Comparison of ENCODE assay signal across 13 cellular contexts in the genomic region with DNA sequence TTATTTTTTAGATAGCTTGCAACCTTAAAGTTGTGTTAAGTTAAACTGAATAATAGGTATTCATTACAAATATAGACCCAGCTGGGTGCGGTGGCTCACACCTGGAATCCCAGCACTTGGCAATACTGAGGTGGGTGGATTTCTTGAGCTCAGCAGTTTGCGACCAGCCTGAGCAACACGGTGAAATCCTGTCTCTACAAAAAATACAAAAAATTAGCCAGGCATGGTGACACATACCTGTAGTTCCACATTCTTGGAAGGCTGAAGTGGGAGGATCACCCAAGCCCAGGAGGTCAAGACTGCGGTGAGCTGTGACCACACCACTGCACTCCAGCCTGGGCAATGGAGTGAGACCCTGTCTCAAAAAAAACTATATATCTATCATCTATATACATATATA.
DNase-seq lines count a peak whose midpoint lies in the region; ATAC-seq and TF ChIP-seq lines count a peak whose summit lies in the region.
"Had no signal": no experiment of that assay in that cellular context is flagged by ENCODE, and none has a peak within 500 bp of the region (broad histone marks: within the 10 kb centered on the region; RNA-seq: fewer than 3 reads in every experiment).

No MANE protein-coding gene starts in this region.

- no peak for ATAC-seq in activated T-helper 17 cell treated with anti-CD3 and anti-CD28 coated beads, Interleukin-2, amount 50 U/mL, for 72 hours (replicated peaks)
- ATAC-seq in sciatic nerve = no peak
- ATAC-seq: A549; CD8-positive, alpha-beta T cell had no signal

- in situ Hi-C loops in GM13977 (cut with MboI; ENCODE audit: low pct_unique_long_range_greater_than_20kb, low sequenced_read_pairs, unreplicated experiment) = no loop called here

- H3K36me3 Mint-ChIP-seq in activated T-helper 17 cell treated with anti-CD3 and anti-CD28 coated beads, Interleukin-2, amount 50 U/mL, for 72 hours (ENCODE audit: low read depth) = no peaks in the 10 kb centered on the region
- H3K36me3 Mint-ChIP-seq: CD14-positive monocyte; CD8-positive, alpha-beta T cell had no signal

- no peak overlapping the region for H3K27ac Mint-ChIP-seq in activated T-helper 17 cell treated with anti-CD3 and anti-CD28 coated beads, Interleukin-2, amount 50 U/mL, for 72 hours
- H3K27ac Mint-ChIP-seq: CD14-positive monocyte; CD8-positive, alpha-beta T cell had no signal

- no peaks in the 10 kb centered on the region for H3K27me3 Mint-ChIP-seq in activated T-helper 17 cell treated with anti-CD3 and anti-CD28 coated beads, Interleukin-2, amount 50 U/mL, for 72 hours

- TF ChIP-seq CTCF in GM13977 (IDR thresholded peaks at IDR 0.05; ENCODE audit: extremely low read depth, insufficient read depth, missing control alignments) = no peak

- peak; percentile 13 for DNase-seq in HK-2 (ENCODE audit: unreplicated experiment)
- DNase-seq in NCI-H69 (lab: John Stamatoyannopoulos, UW) = peak; percentile 45
- DNase-seq in left kidney (ENCODE audit: low read depth, low spot score) = peak; percentile 33
- peak; percentile 23 for DNase-seq in posterior vena cava (ENCODE audit: low spot score)
- DNase-seq in sciatic nerve (ENCODE audit: low spot score) = no peak
- DNase-seq in NCI-H1105 treated with DMSO at 0.1 percent for 48 hours (lab: John Stamatoyannopoulos, UW) = no peak
- DNase-seq in GM13977 (ENCODE audit: low spot score) = no peak
- DNase-seq: CD8-positive, alpha-beta T cell; EL; GDM1 had no signal

- intact Hi-C loops in posterior vena cava (cut with DNase I) = loop anchor here in 1 of 2 donors (5.0 kb wide), 1 partner anchor 1059 kb away; no protein-coding TSS in a partner anchor
- intact Hi-C loops in sciatic nerve (cut with DNase I) = no loop called here

- no peaks in the 10 kb centered on the region for H3K4me1 Mint-ChIP-seq in activated T-helper 17 cell treated with anti-CD3 and anti-CD28 coated beads, Interleukin-2, amount 50 U/mL, for 72 hours
- H3K4me1 Mint-ChIP-seq: CD14-positive monocyte had no signal

- H3K9me3 Mint-ChIP-seq in activated T-helper 17 cell treated with anti-CD3 and anti-CD28 coated beads, Interleukin-2, amount 50 U/mL, for 72 hours = peaks cover 3% of the 10 kb centered on the region
- H3K9me3 Mint-ChIP-seq: CD14-positive monocyte had no signal

- no peak overlapping the region for H3K4me3 Mint-ChIP-seq in activated T-helper 17 cell treated with anti-CD3 and anti-CD28 coated beads, Interleukin-2, amount 50 U/mL, for 72 hours
- H3K4me3 Mint-ChIP-seq: CD14-positive monocyte; CD8-positive, alpha-beta T cell had no signal

Comparison
In these comparisons a context has a peak if more than half of its experiments do, and no peak if none do; other contexts are left out.
1. DNase-seq: peak in HK-2 (single experiment), NCI-H69 (single experiment), left kidney (single experiment) and posterior vena cava (single experiment); none in sciatic nerve (single experiment), NCI-H1105 treated with DMSO at 0.1 percent for 48 hours (single experiment) and GM13977 (single experiment).